In genomic region chr16:25066426-25066746, GRCh38 we compare ENCODE assay signal across 1 cellular context.
TF ChIP-seq lines count a peak whose summit lies in the region.

No MANE protein-coding gene starts in this region.

TF ChIP-seq in HepG2, 621 proteins besides CTCF, POLR2A, EP300 and RAD21:
- TF ChIP-seq ZNF777 (CRISPR knock-in tag; IDR thresholded peaks at IDR 0.05): 0 out of 2 replicates have a peak, but pooled peaks have one; percentile 2
- TF ChIP-seq SMAD1 (CRISPR knock-in tag; IDR thresholded peaks at IDR 0.05; ENCODE audit: borderline replicate concordance, low read depth): peak; percentile 64; the same call in 1 of the 2 replicates
- no peak for TF ChIP-seq ZBTB49 (CRISPR knock-in tag; IDR thresholded peaks at IDR 0.05; ENCODE audit: borderline replicate concordance)
- TF ChIP-seq SNAI1 (CRISPR knock-in tag; IDR thresholded peaks at IDR 0.05; ENCODE audit: borderline replicate concordance): 0 out of 2 replicates have a peak, but pooled peaks have one; percentile 13
- no peak for TF ChIP-seq ZUFSP (CRISPR knock-in tag; IDR thresholded peaks at IDR 0.05; ENCODE audit: borderline replicate concordance)
- TF ChIP-seq ZNF235 (CRISPR knock-in tag; IDR thresholded peaks at IDR 0.05; ENCODE audit: borderline replicate concordance): 0 out of 2 replicates have a peak, but pooled peaks have one; percentile 32
- 0 out of 2 replicates have a peak, but pooled peaks have one; percentile 15 for TF ChIP-seq KDM5B (CRISPR knock-in tag; IDR thresholded peaks at IDR 0.05; ENCODE audit: borderline replicate concordance)
- no peak for TF ChIP-seq ATF5 (CRISPR knock-in tag; IDR thresholded peaks at IDR 0.05; ENCODE audit: low read depth)
- no peak for TF ChIP-seq NONO (IDR thresholded peaks at IDR 0.05)
- TF ChIP-seq NONO (CRISPR knock-in tag; conservative IDR thresholded peaks at IDR 0.05): 0 out of 2 replicates have a peak, but pooled peaks have one; percentile 9
- TF ChIP-seq TARDBP (CRISPR knock-in tag; IDR thresholded peaks at IDR 0.05): peak; percentile 9; the same call in 1 of the 2 replicates
- no peak for TF ChIP-seq ONECUT2 (CRISPR knock-in tag; IDR thresholded peaks at IDR 0.05)
- 0 out of 2 replicates have a peak, but pooled peaks have one; percentile 19 for TF ChIP-seq ZNF446 (CRISPR knock-in tag; IDR thresholded peaks at IDR 0.05)
